ENCODE assay signal across 11 cellular contexts in genomic region chr17:8149419-8150193, GRCh38. TPM values are rescaled to one million over a fixed set of nuclear protein-coding genes. Genes with fewer than 3 reads are reported as not detected.
A peak's percentile ranks its signal among the peaks of the same experiment; 100 is the strongest.
DNase-seq lines count a peak whose midpoint lies in the region; ATAC-seq and TF ChIP-seq lines count a peak whose summit lies in the region.
"Had no signal": no experiment of that assay in that cellular context is flagged by ENCODE, and none has a peak within 500 bp of the region (broad histone marks: within the 10 kb centered on the region; RNA-seq: fewer than 3 reads in every experiment).

No MANE protein-coding gene starts in this region.

- no peaks in the 10 kb centered on the region for H3K9me3 Mint-ChIP-seq in activated CD8-positive, alpha-beta T cell treated with anti-CD3 and anti-CD28 coated beads, Interleukin-2, amount 10 ng/mL, durations not matched to agents 7 days and 5 days (ENCODE audit: insufficient read depth)
- H3K9me3 Mint-ChIP-seq in neural crest cell, result no peaks in the 10 kb centered on the region

- POLR2A ChIA-PET in activated CD8-positive, alpha-beta T cell treated with anti-CD3 and anti-CD28 coated beads, Interleukin-2, amount 10 ng/mL, durations not matched to agents 7 days and 5 days (lab: Charles Lee), result interaction anchor here (0.6 to 8.1 kb wide), 5 partner anchors 10 to 94 kb away, joined by 3 to 164 read pairs (median 12); no protein-coding TSS in a partner anchor

- H3K9ac ChIP-seq in BLaER1 treated with 17β-estradiol and CSF1 and Interleukin-3, amounts not matched to agents 10 nM and 100 nM, result peak overlapping the region in 10 of 11 experiments; percentile 0 to 96 (median 87); a peak in 10 of 22 replicates

- no peaks in the 10 kb centered on the region for H3K9me3 ChIP-seq in BLaER1 treated with 17β-estradiol and CSF1 and Interleukin-3, amounts not matched to agents 10 nM and 100 nM (replicated peaks in 1 of 11)

- no peak overlapping the region; a peak in 1 of 20 replicates for H3K4me3 ChIP-seq in BLaER1 treated with 17β-estradiol and CSF1 and Interleukin-3, amounts not matched to agents 10 nM and 100 nM

- peak overlapping the region; percentile 82 to 99 (median 97); a peak in 14 of 22 replicates for H3K4me2 ChIP-seq in BLaER1 treated with 17β-estradiol and CSF1 and Interleukin-3, amounts not matched to agents 10 nM and 100 nM

- H3K27me3 Mint-ChIP-seq in activated CD8-positive, alpha-beta T cell treated with anti-CD3 and anti-CD28 coated beads, Interleukin-2, amount 10 ng/mL, durations not matched to agents 7 days and 5 days (ENCODE audit: low read depth), result no peaks in the 10 kb centered on the region
- H3K27me3 Mint-ChIP-seq in neural crest cell (ENCODE audit: low read depth), result no peaks in the 10 kb centered on the region

- H3K36me3 ChIP-seq in BLaER1 treated with 17β-estradiol and CSF1 and Interleukin-3, amounts not matched to agents 10 nM and 100 nM, result peaks cover 53 to 61% (median 59%) of the 10 kb centered on the region in 11 experiments

- no peak for ATAC-seq in activated CD8-positive, alpha-beta T cell treated with anti-CD3 and anti-CD28 coated beads, Interleukin-2, amount 10 ng/mL, durations not matched to agents 7 days and 5 days
- ATAC-seq in HG02623 (IDR thresholded peaks at IDR 0.05; ENCODE audit: unreplicated experiment) (no peak), GM18498 (IDR thresholded peaks at IDR 0.05; ENCODE audit: unreplicated experiment) (no peak)
- ATAC-seq: Panc1 had no signal

- TF ChIP-seq CTCF in neural crest cell (conservative IDR thresholded peaks at IDR 0.05), result no peak

- H3K27ac ChIP-seq in BLaER1 treated with 17β-estradiol and CSF1 and Interleukin-3, amounts not matched to agents 10 nM and 100 nM, result peak overlapping the region in 1 of 11 experiments; percentile 91; a peak in 5 of 22 replicates
- H3K27ac ChIP-seq: C4-2B had no signal

- peaks cover 16 to 72% (median 54%) of the 10 kb centered on the region in 11 experiments for H4K20me1 ChIP-seq in BLaER1 treated with 17β-estradiol and CSF1 and Interleukin-3, amounts not matched to agents 10 nM and 100 nM

- no peak overlapping the region for H3K4me3 Mint-ChIP-seq in activated CD8-positive, alpha-beta T cell treated with anti-CD3 and anti-CD28 coated beads, Interleukin-2, amount 10 ng/mL, durations not matched to agents 7 days and 5 days
- peak overlapping the region; percentile 50 for H3K4me3 Mint-ChIP-seq in neural crest cell

- CTCF ChIA-PET in activated CD8-positive, alpha-beta T cell treated with anti-CD3 and anti-CD28 coated beads, Interleukin-2, amount 10 ng/mL, durations not matched to agents 7 days and 5 days (lab: Charles Lee), result interaction anchor here (14.0 kb wide), 1 partner anchor 11 kb away, joined by 165 read pairs; no protein-coding TSS in a partner anchor

- peak overlapping the region; percentile 43 for H3K27ac Mint-ChIP-seq in activated CD8-positive, alpha-beta T cell treated with anti-CD3 and anti-CD28 coated beads, Interleukin-2, amount 10 ng/mL, durations not matched to agents 7 days and 5 days
- H3K27ac Mint-ChIP-seq in neural crest cell (ENCODE audit: unreplicated experiment), result no peak overlapping the region

- DNase-seq in activated CD8-positive, alpha-beta T cell treated with anti-CD3 and anti-CD28 coated beads, Interleukin-2, amount 10 ng/mL, durations not matched to agents 7 days and 5 days, result no peak
- no peak for DNase-seq in neural crest cell (ENCODE audit: low read depth, low spot score)
- DNase-seq in dermis blood vessel endothelial cell, result no peak
- DNase-seq: NCI-H2029 treated with DMSO at 0.1 percent for 48 hours had no signal

- H3K4me1 ChIP-seq in BLaER1 treated with 17β-estradiol and CSF1 and Interleukin-3, amounts not matched to agents 10 nM and 100 nM, result peaks cover 33 to 47% (median 36%) of the 10 kb centered on the region in 10 experiments

- H3K4me1 Mint-ChIP-seq in activated CD8-positive, alpha-beta T cell treated with anti-CD3 and anti-CD28 coated beads, Interleukin-2, amount 10 ng/mL, durations not matched to agents 7 days and 5 days (ENCODE audit: low read depth), result peaks cover 15% of the 10 kb centered on the region
- H3K4me1 Mint-ChIP-seq in neural crest cell, result peaks cover 6% of the 10 kb centered on the region

- H3K36me3 Mint-ChIP-seq in activated CD8-positive, alpha-beta T cell treated with anti-CD3 and anti-CD28 coated beads, Interleukin-2, amount 10 ng/mL, durations not matched to agents 7 days and 5 days (ENCODE audit: low read depth), result peaks cover 31% of the 10 kb centered on the region
- H3K36me3 Mint-ChIP-seq in neural crest cell (ENCODE audit: low read depth), result peaks cover 4% of the 10 kb centered on the region

- no peaks in the 10 kb centered on the region for H3K27me3 ChIP-seq in BLaER1 treated with 17β-estradiol and CSF1 and Interleukin-3, amounts not matched to agents 10 nM and 100 nM

RNA-seq across cellular contexts. Expression of gene PER1, which starts 2.6 kb away (rescaled TPM):
- total RNA-seq in activated CD8-positive, alpha-beta T cell treated with anti-CD3 and anti-CD28 coated beads, Interleukin-2, amount 10 ng/mL, durations not matched to agents 7 days and 5 days, result 10 to 100 TPM; 35.0 to 38.1 TPM
- total RNA-seq in neural crest cell (38.3 and 51.6 TPM in 2 replicates), dermis blood vessel endothelial cell (7.7 and 18.7 TPM in 2 replicates)

RNA-seq across cellular contexts. Expression of gene VAMP2, which starts 13.1 kb away (rescaled TPM):
- 10 to 100 TPM; 56.3 to 56.7 TPM for total RNA-seq in activated CD8-positive, alpha-beta T cell treated with anti-CD3 and anti-CD28 coated beads, Interleukin-2, amount 10 ng/mL, durations not matched to agents 7 days and 5 days
- total RNA-seq in neural crest cell, result 47.2 and 49.7 TPM in 2 replicates
- 4.4 and 5.2 TPM in 2 replicates for total RNA-seq in dermis blood vessel endothelial cell

RNA-seq across cellular contexts. Expression of gene HES7, which starts 25.7 kb away (rescaled TPM):
- total RNA-seq in activated CD8-positive, alpha-beta T cell treated with anti-CD3 and anti-CD28 coated beads, Interleukin-2, amount 10 ng/mL, durations not matched to agents 7 days and 5 days, result under 1 TPM in 1 of 2 experiments, not detected in 1; 0.29 TPM
- 0.41 and 0.56 TPM in 2 replicates for total RNA-seq in neural crest cell
- total RNA-seq in dermis blood vessel endothelial cell, result 0.09 TPM in 1 of 2 replicates, not detected in the other
- total RNA-seq: kidney epithelial cell had no signal

RNA-seq across cellular contexts. Expression of gene TMEM107, which starts 26.6 kb away (rescaled TPM):
- total RNA-seq in activated CD8-positive, alpha-beta T cell treated with anti-CD3 and anti-CD28 coated beads, Interleukin-2, amount 10 ng/mL, durations not matched to agents 7 days and 5 days, result 10 to 100 TPM; 39.6 to 44.1 TPM
- total RNA-seq in neural crest cell (41.4 and 45.7 TPM in 2 replicates), dermis blood vessel endothelial cell (13.0 and 17.5 TPM in 2 replicates)

RNA-seq across cellular contexts. Expression of gene ALOXE3, which starts 31.3 kb away (rescaled TPM):
- total RNA-seq in activated CD8-positive, alpha-beta T cell treated with anti-CD3 and anti-CD28 coated beads, Interleukin-2, amount 10 ng/mL, durations not matched to agents 7 days and 5 days, result not detected
- total RNA-seq in neural crest cell (0.09 TPM in 1 of 2 replicates, not detected in the other), dermis blood vessel endothelial cell (0.05 TPM in 1 of 2 replicates, not detected in the other)
- total RNA-seq: fibroblast of lung had no signal
